In genomic region chr5:95960802-95961616, GRCh38 we compare ENCODE assay signal across 8 cellular contexts. TPM values are rescaled to one million over a fixed set of nuclear protein-coding genes. Genes with fewer than 3 reads are reported as not detected.
A peak's percentile ranks its signal among the peaks of the same experiment; 100 is the strongest.
DNase-seq lines count a peak whose midpoint lies in the region; ATAC-seq, FAIRE-seq and TF ChIP-seq lines count a peak whose summit lies in the region.

No MANE protein-coding gene starts in this region.

- TF ChIP-seq CTCF in DOHH2 (IDR thresholded peaks at IDR 0.05; ENCODE audit: low read depth, low read length, poor library complexity, severe bottlenecking) (peak; percentile 64), pancreas (IDR thresholded peaks at IDR 0.05) (peak; percentile 60 to 77 (median 72)), thyroid gland (IDR thresholded peaks at IDR 0.05) (peak; percentile 12 to 90 (median 71))

- peak overlapping the region; percentile 96 for H3K4me3 Mint-ChIP-seq in activated naive CD8-positive, alpha-beta T cell treated with anti-CD3 and anti-CD28 coated beads, Interleukin-2, amount 10 ng/mL, durations not matched to agents 7 days and 5 days

- H3K27me3 Mint-ChIP-seq in activated naive CD8-positive, alpha-beta T cell treated with anti-CD3 and anti-CD28 coated beads, Interleukin-2, amount 10 ng/mL, durations not matched to agents 7 days and 5 days, result no peaks in the 10 kb centered on the region

- peaks cover 34% of the 10 kb centered on the region for H3K4me1 Mint-ChIP-seq in activated naive CD8-positive, alpha-beta T cell treated with anti-CD3 and anti-CD28 coated beads, Interleukin-2, amount 10 ng/mL, durations not matched to agents 7 days and 5 days

- peak; percentile 53 for DNase-seq in SKM-1 (lab: John Stamatoyannopoulos, UW; ENCODE audit: unreplicated experiment)
- peak; percentile 85 for DNase-seq in activated naive CD8-positive, alpha-beta T cell treated with anti-CD3 and anti-CD28 coated beads, Interleukin-2, amount 10 ng/mL, durations not matched to agents 7 days and 5 days
- DNase-seq in Right ventricle myocardium superior, result peak; percentile 88
- DNase-seq in pancreas, result peak; percentile 82 to 92 (median 88)
- peak; percentile 83 to 84 for DNase-seq in thyroid gland

- peak in 1 of 2 donors; percentile 13 for TF ChIP-seq POLR2A in thyroid gland (IDR thresholded peaks at IDR 0.05)

- H3K36me3 ChIP-seq in DOHH2 (ENCODE audit: control insufficient read depth, low read length), result no peaks in the 10 kb centered on the region
- no peaks in the 10 kb centered on the region for H3K36me3 ChIP-seq in HUES6 (ENCODE audit: control insufficient read depth, insufficient read depth, low read length)
- no peaks in the 10 kb centered on the region for H3K36me3 ChIP-seq in pancreas
- no peaks in the 10 kb centered on the region for H3K36me3 ChIP-seq in thyroid gland

- no peaks in the 10 kb centered on the region for H4K20me1 ChIP-seq in DOHH2 (ENCODE audit: control insufficient read depth, insufficient read depth, low read depth, low read length)

- no peak for FAIRE-seq in pancreas (lab: Jason Lieb, UNC)

- H3K9ac ChIP-seq in HUES6 (ENCODE audit: low read length), result peak overlapping the region; percentile 92

- H3K9me2 ChIP-seq in DOHH2 (replicated peaks; ENCODE audit: control insufficient read depth, low read length), result no peaks in the 10 kb centered on the region

- H3K9me3 ChIP-seq in DOHH2 (ENCODE audit: control insufficient read depth, insufficient read depth, low read length), result no peaks in the 10 kb centered on the region
- H3K9me3 ChIP-seq in HUES6 (ENCODE audit: control insufficient read depth, insufficient read depth, low read depth, low read length), result no peaks in the 10 kb centered on the region
- H3K9me3 ChIP-seq in pancreas, result no peaks in the 10 kb centered on the region
- H3K9me3 ChIP-seq in thyroid gland, result no peaks in the 10 kb centered on the region

- H3K27ac ChIP-seq in DOHH2 (ENCODE audit: low read depth, low read length), result no peak overlapping the region
- H3K27ac ChIP-seq in HUES6 (ENCODE audit: low read depth, low read length), result peak overlapping the region; percentile 79; the same call in 1 of the 2 replicates
- H3K27ac ChIP-seq in pancreas, result peak overlapping the region; percentile 99 to 100 (median 100)
- peak overlapping the region; percentile 99 to 100 (median 99) for H3K27ac ChIP-seq in thyroid gland

- H3K4me1 ChIP-seq in DOHH2 (ENCODE audit: control insufficient read depth, low read length), result peaks cover 11% of the 10 kb centered on the region
- H3K4me1 ChIP-seq in HUES6 (ENCODE audit: control insufficient read depth, insufficient read depth, low read length), result peaks cover 39% of the 10 kb centered on the region
- peaks cover 27 to 39% (median 27%) of the 10 kb centered on the region in 3 donors for H3K4me1 ChIP-seq in pancreas
- peaks cover 35 to 37% of the 10 kb centered on the region in 2 donors for H3K4me1 ChIP-seq in thyroid gland

- peak overlapping the region; percentile 79 for H3K4me2 ChIP-seq in DOHH2 (ENCODE audit: low read length)

- POLR2A ChIA-PET in activated naive CD8-positive, alpha-beta T cell treated with anti-CD3 and anti-CD28 coated beads, Interleukin-2, amount 10 ng/mL, durations not matched to agents 7 days and 5 days (lab: Charles Lee), result interaction anchor here (0.7 to 1.5 kb wide), 3 partner anchors 91 to 701 kb away, joined by 3 to 5 read pairs (median 3); partner anchors contain the start of genes ARSK, CAST and SKIC3

- 0 to 1% methylated on average over 76 to 80 of the region's 80 CpGs for WGBS in pancreas, 2 donors
- WGBS in thyroid gland, 2 donors, result 0 to 1% methylated on average over 23 to 27 of the region's 80 CpGs

- H3K79me2 ChIP-seq in DOHH2 (ENCODE audit: control insufficient read depth, low read length), result no peaks in the 10 kb centered on the region

- intact Hi-C loops in Right ventricle myocardium superior (cut with DNase I), result loop anchor here (5.0 to 10.0 kb wide), 2 partner anchors 274 to 376 kb away; no protein-coding TSS in a partner anchor
- intact Hi-C loops in pancreas (cut with DNase I), result loop anchor here in 2 of 3 donors (10.0 kb wide), 1 partner anchor 374 kb away; no protein-coding TSS in a partner anchor
- intact Hi-C loops in thyroid gland (cut with DNase I), result loop anchor here (10.0 kb wide), 1 partner anchor 374 kb away; no protein-coding TSS in a partner anchor

- peak overlapping the region; percentile 97 for H3K27ac Mint-ChIP-seq in activated naive CD8-positive, alpha-beta T cell treated with anti-CD3 and anti-CD28 coated beads, Interleukin-2, amount 10 ng/mL, durations not matched to agents 7 days and 5 days

- H3K9me3 Mint-ChIP-seq in activated naive CD8-positive, alpha-beta T cell treated with anti-CD3 and anti-CD28 coated beads, Interleukin-2, amount 10 ng/mL, durations not matched to agents 7 days and 5 days, result no peaks in the 10 kb centered on the region

- ATAC-seq in GM21423 (IDR thresholded peaks at IDR 0.05; ENCODE audit: unreplicated experiment), result peak; percentile 60
- ATAC-seq in activated naive CD8-positive, alpha-beta T cell treated with anti-CD3 and anti-CD28 coated beads, Interleukin-2, amount 10 ng/mL, durations not matched to agents 7 days and 5 days (ENCODE audit: low read depth), result peak; percentile 70
- peak; percentile 86 for ATAC-seq in Right ventricle myocardium superior (ENCODE audit: poor library complexity)
- peak; percentile 64 to 79 (median 74) for ATAC-seq in pancreas

- peaks cover 46% of the 10 kb centered on the region for H3K27me3 ChIP-seq in DOHH2 (ENCODE audit: control insufficient read depth, low read length)
- H3K27me3 ChIP-seq in HUES6 (ENCODE audit: control insufficient read depth, insufficient read depth, low read length), result peaks cover 17% of the 10 kb centered on the region
- no peaks in the 10 kb centered on the region for H3K27me3 ChIP-seq in pancreas
- no peaks in the 10 kb centered on the region for H3K27me3 ChIP-seq in thyroid gland

- H3F3A ChIP-seq in DOHH2 (ENCODE audit: control insufficient read depth, insufficient read depth), result no peaks in the 10 kb centered on the region

- H3K36me3 Mint-ChIP-seq in activated naive CD8-positive, alpha-beta T cell treated with anti-CD3 and anti-CD28 coated beads, Interleukin-2, amount 10 ng/mL, durations not matched to agents 7 days and 5 days, result peaks cover 2% of the 10 kb centered on the region

- peak overlapping the region; percentile 78 for H3K4me3 ChIP-seq in DOHH2 (ENCODE audit: low read length)
- H3K4me3 ChIP-seq in HUES6 (ENCODE audit: low read depth, low read length), result peak overlapping the region; percentile 86
- H3K4me3 ChIP-seq in pancreas, result peak overlapping the region; percentile 65 to 97 (median 88)
- H3K4me3 ChIP-seq in thyroid gland (replicated peaks in 1 of 3), result peak overlapping the region; percentile 57 to 92 (median 90)

RNA-seq across cellular contexts. Expression of gene ELL2, which starts 0.6 kb away (rescaled TPM):
- total RNA-seq in activated naive CD8-positive, alpha-beta T cell treated with anti-CD3 and anti-CD28 coated beads, Interleukin-2, amount 10 ng/mL, durations not matched to agents 7 days and 5 days, result 10 to 100 TPM; 11.6 to 15.0 TPM
- total RNA-seq in Right ventricle myocardium superior (30.8 TPM), pancreas (10 to 100 TPM; 72.7 to 92.8 (median 82.4) TPM), thyroid gland (10 to 100 TPM; 56.1 to 80.2 (median 69.6) TPM)
- polyA plus RNA-seq in pancreas, result 10 to 100 TPM; 21.0 to 30.8 TPM
